Comparison of ENCODE assay signal across 22 cellular contexts in the genomic region with DNA sequence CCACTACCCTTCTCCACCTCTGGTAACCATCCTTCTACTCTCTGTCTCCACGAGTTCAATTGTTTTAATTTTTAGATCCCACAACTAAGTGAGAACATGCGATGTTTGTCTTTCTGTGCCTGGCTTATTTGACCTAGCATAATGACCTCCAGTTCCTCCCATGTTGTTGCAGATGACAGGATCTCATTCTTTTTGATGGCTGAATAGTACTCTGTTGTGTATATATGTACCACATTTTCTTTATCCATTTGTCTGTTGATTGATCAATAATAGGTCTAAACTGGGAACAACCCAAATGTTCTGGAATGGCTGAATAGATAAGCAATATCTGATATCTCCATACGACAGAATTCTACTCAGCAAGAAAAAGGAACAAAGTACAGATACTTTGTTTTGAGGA.
"Had no signal": no experiment of that assay in that cellular context is flagged by ENCODE, and none has a peak within 500 bp of the region (broad histone marks: within the 10 kb centered on the region; RNA-seq: fewer than 3 reads in every experiment).

No MANE protein-coding gene starts in this region.

- H3K4me1 ChIP-seq: colonic mucosa, neural progenitor cell, parathyroid adenoma, right atrium auricular region, stomach, tibial nerve, upper lobe of left lung had no signal

- H3K27ac ChIP-seq: colonic mucosa, neural progenitor cell, parathyroid adenoma, stomach, thoracic aorta, upper lobe of left lung had no signal

- H3K9me3 ChIP-seq: colonic mucosa, esophagus muscularis mucosa, right atrium auricular region, sigmoid colon, thoracic aorta, tibial nerve, upper lobe of left lung had no signal

- ATAC-seq: left lobe of liver; naive thymus-derived CD4-positive, alpha-beta T cell; stimulated activated effector memory CD8-positive, alpha-beta T cell treated with anti-CD3 and anti-CD28 coated beads, Interleukin-12 subunit alpha, Interleukin-12 subunit beta, amount 100 ng/mL, for 72 hours had no signal

- DNase-seq: colonic mucosa; effector memory CD4-positive, alpha-beta T cell; glutamatergic neuron; immature natural killer cell; islet precursor cell; kidney glomerular epithelial cell; mesenchymal stem cell; naive thymus-derived CD4-positive, alpha-beta T cell; sigmoid colon; stimulated activated CD4-positive, alpha-beta T cell treated with anti-CD3 and anti-CD28 coated beads, Interleukin-2, amount 100 ng/mL, for 24 hours; stimulated activated CD4-positive, alpha-beta T cell treated with anti-CD3 and anti-CD28 coated beads, Interleukin-4, amount 100 ng/mL, for 24 hours; stimulated activated naive CD4-positive, alpha-beta T cell treated with Interleukin-2 at 50 U/mL for 16 hours; stomach; upper lobe of left lung had no signal

- H3K4me3 ChIP-seq: colonic mucosa, esophagus muscularis mucosa, neural progenitor cell, right atrium auricular region, sigmoid colon, stomach, thoracic aorta, tibial nerve, upper lobe of left lung had no signal

- H3K36me3 ChIP-seq: colonic mucosa, esophagus muscularis mucosa, neural progenitor cell, right atrium auricular region, sigmoid colon, stomach, thoracic aorta, tibial nerve, upper lobe of left lung had no signal

- H3K27me3 ChIP-seq: colonic mucosa, esophagus muscularis mucosa, neural progenitor cell, right atrium auricular region, sigmoid colon, stomach, tibial nerve, upper lobe of left lung had no signal
